ENCODE assay signal across 28 cellular contexts in the genomic region with DNA sequence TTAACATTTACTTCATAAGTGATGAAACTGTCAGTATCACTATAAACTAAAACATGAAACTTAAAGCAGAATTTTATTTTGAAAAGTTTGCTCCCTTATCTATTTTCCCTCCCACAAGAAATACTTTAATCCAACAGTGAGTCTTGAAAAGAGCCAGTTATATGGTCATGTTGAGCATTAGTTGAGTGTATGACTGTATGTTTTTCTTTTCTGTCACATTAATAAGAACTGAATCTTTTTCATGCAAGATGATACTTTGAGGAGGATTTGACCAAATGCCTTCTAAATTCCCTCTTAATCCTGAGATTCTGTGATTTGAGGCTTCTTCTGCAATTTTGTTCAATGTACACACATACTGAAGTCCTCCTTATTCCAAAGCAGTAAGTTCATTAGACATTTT.
"Had no signal": no experiment of that assay in that cellular context is flagged by ENCODE, and none has a peak within 500 bp of the region (broad histone marks: within the 10 kb centered on the region; RNA-seq: fewer than 3 reads in every experiment).

No MANE protein-coding gene starts in this region.

- H3K27ac ChIP-seq: left lung, lower lobe of right lung, pancreas, psoas muscle, right lobe of liver, stomach, testis, thyroid gland, transverse colon, upper lobe of left lung, vagina had no signal

- H3K9me3 ChIP-seq: left lung, lower lobe of right lung, mucosa of descending colon, pancreas, psoas muscle, right lobe of liver, stomach, testis, thyroid gland, transverse colon, upper lobe of left lung, vagina had no signal

- H3K27me3 ChIP-seq: pancreas, right lobe of liver, stomach, testis, thyroid gland, transverse colon, upper lobe of left lung, vagina had no signal

- DNase-seq: hypothalamus; immature natural killer cell; kidney; left colon; left lung; lower lobe of right lung; mammary epithelial cell; mesenchymal stem cell; midbrain; mucosa of descending colon; naive thymus-derived CD4-positive, alpha-beta T cell; pancreas; posterior cingulate gyrus; psoas muscle; right lobe of liver; stimulated activated CD4-positive, alpha-beta T cell treated with anti-CD3 and anti-CD28 coated beads, Interleukin-12 subunit alpha, Interleukin-12 subunit beta, amount 100 ng/mL, for 4 hours; stimulated activated CD4-positive, alpha-beta T cell treated with anti-CD3 and anti-CD28 coated beads, Interleukin-15, amount 100 ng/mL, for 24 hours; stimulated activated CD4-positive, alpha-beta T cell treated with anti-CD3 and anti-CD28 coated beads, Interleukin-2, amount 100 ng/mL, for 24 hours; stimulated activated CD4-positive, alpha-beta T cell treated with anti-CD3 and anti-CD28 coated beads, Interleukin-4, amount 100 ng/mL, for 1 hour; stimulated activated naive B cell treated with anti-CD40 and anti-IgM and Interleukin-4, amounts not matched to agents 10 μg/mL and 1 μg/mL and 100 μg/mL, for 72 hours; stimulated activated naive CD8-positive, alpha-beta T cell treated with anti-CD3 and anti-CD28 coated beads, Interleukin-15, Interleukin-2, amounts not matched to agents 100 U/mL and 50 U/mL, for 24 hours; stomach; testis; thyroid gland; transverse colon; upper lobe of left lung had no signal

- H3K36me3 ChIP-seq: left lung, lower lobe of right lung, thyroid gland, transverse colon, upper lobe of left lung, vagina had no signal

- FAIRE-seq: islet of Langerhans, kidney, pancreas had no signal

- H3K4me1 ChIP-seq: left lung, lower lobe of right lung, pancreas, psoas muscle, right lobe of liver, stomach, testis, thyroid gland, transverse colon, upper lobe of left lung, vagina had no signal

- H3K4me3 ChIP-seq: left lung, lower lobe of right lung, mucosa of descending colon, pancreas, psoas muscle, right lobe of liver, stomach, testis, thyroid gland, transverse colon, upper lobe of left lung, vagina had no signal
